15 cellular contexts compared by ENCODE assay signal in the genomic region with DNA sequence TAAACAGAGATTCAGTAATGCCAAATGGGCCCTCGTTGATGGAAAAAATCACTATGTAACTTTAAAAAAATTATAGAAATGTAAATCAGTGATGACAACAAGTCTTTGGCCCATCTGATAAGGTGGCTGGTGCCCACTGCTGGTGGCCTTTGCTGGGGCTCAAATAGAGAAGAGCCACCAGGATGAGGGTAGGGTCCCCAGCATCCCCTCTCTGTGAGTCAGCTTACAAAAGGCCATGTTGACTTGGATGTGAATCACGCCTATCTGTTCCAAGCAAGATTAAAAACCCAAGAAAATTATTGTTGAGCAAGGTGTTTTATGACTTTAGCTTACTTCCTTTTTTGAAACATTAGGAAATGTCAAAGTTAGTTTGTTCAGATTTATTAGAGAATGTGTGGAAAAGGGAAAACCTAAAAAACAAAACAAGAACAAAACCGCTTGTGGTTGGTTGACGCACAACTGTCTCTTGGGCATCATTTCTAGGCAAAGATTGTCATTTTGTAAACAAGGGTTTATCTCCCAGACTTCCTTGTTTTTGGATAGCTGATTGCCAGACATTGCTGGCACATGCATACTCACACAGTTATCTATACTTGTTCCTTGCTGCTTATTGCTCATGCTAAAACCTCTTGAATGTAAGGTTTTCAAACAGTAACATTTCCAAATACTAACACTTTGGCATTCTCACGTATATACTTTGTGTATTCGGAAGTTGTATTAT.
"Had no signal": no experiment of that assay in that cellular context is flagged by ENCODE, and none has a peak within 500 bp of the region (broad histone marks: within the 10 kb centered on the region; RNA-seq: fewer than 3 reads in every experiment).

No MANE protein-coding gene starts in this region.

- DNase-seq: activated CD4-positive, alpha-beta T cell treated with anti-CD3 and anti-CD28 coated beads for 48 hours; activated naive CD4-positive, alpha-beta T cell treated with Interleukin-2 at 50 U/mL for 16 hours; activated naive CD8-positive, alpha-beta T cell treated with anti-CD3 and anti-CD28 coated beads, Interleukin-2, amount 50 U/mL, for 24 hours; caudate nucleus; colonic mucosa; effector memory CD4-positive, alpha-beta T cell; glutamatergic neuron; immature natural killer cell; left colon; psoas muscle; stimulated activated CD4-positive, alpha-beta T cell treated with anti-CD3 and anti-CD28 coated beads, Interleukin-4, amount 100 ng/mL, for 24 hours; T-helper 9 cell; testis had no signal

- H3K27ac ChIP-seq: colonic mucosa, epithelial cell of prostate, psoas muscle, testis had no signal

- H3K4me3 ChIP-seq: colonic mucosa, psoas muscle, testis had no signal

- H3K9me3 ChIP-seq: colonic mucosa, testis had no signal

- ATAC-seq: activated naive CD8-positive, alpha-beta T cell treated with anti-CD3 and anti-CD28 coated beads, Interleukin-2, amount 50 U/mL, for 24 hours; left colon; natural killer cell treated with Interleukin-12 subunit alpha and Interleukin-12 subunit beta and Interleukin-15 and Interleukin-18, amount 100 ng/mL, for 72 hours; psoas muscle had no signal

- H3K4me1 ChIP-seq: colonic mucosa, psoas muscle, testis had no signal
